In the genomic region with DNA sequence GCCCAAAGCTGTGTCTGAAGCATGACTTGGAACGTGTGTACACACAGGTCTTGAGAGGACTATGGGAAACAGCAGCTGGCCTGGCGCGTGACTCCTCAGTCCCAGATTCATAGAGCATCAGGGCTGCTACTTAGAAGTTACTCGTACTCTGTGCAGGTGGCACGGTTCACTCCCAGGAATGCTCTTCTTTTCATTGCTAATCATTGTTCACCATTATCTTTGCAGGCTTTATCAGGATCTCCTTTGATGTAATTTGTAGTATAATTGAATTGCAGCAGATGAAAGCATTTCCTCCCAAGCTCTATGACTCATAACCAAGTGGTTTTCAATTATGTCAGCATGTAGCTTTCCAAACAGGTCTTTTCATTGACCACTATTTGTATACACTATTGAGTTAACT, we compare ENCODE assay signal across 13 cellular contexts.
A peak's percentile ranks its signal among the peaks of the same experiment; 100 is the strongest.
DNase-seq lines count a peak whose midpoint lies in the region; ATAC-seq and TF ChIP-seq lines count a peak whose summit lies in the region.
"Had no signal": no experiment of that assay in that cellular context is flagged by ENCODE, and none has a peak within 500 bp of the region (broad histone marks: within the 10 kb centered on the region; RNA-seq: fewer than 3 reads in every experiment).

No MANE protein-coding gene starts in this region.

- DNase-seq in NOMO-1 treated with DMSO at 0.1 percent for 48 hours (lab: John Stamatoyannopoulos, UW; ENCODE audit: unreplicated experiment): peak; percentile 11
- DNase-seq in NOMO-1 treated with dmso at 0.1 percent for 144 hours (lab: John Stamatoyannopoulos, UW; ENCODE audit: unreplicated experiment): no peak
- peak; percentile 18 for DNase-seq in fibroblast of mammary gland (ENCODE audit: low read depth)
- DNase-seq in stromal cell of bone marrow (ENCODE audit: low read depth): peak; percentile 4
- no peak for DNase-seq in NCI-H2196 treated with DMSO at 0.1 percent for 48 hours (lab: John Stamatoyannopoulos, UW; ENCODE audit: unreplicated experiment)
- no peak for DNase-seq in HCEC 1CT
- DNase-seq: amniotic stem cell; effector CD8-positive, alpha-beta T cell; heart left ventricle; NCI-H2171 treated with DMSO at 0.1 percent for 48 hours had no signal

- no peak for TF ChIP-seq CTCF in fibroblast of mammary gland (conservative IDR thresholded peaks at IDR 0.05; ENCODE audit: control insufficient read depth, insufficient read depth, low read depth, low read length)

- ATAC-seq in GM21786 (IDR thresholded peaks at IDR 0.05; ENCODE audit: unreplicated experiment): no peak
- ATAC-seq: heart left ventricle, Right ventricle myocardium inferior had no signal

- no peak overlapping the region for H3K4me3 ChIP-seq in fibroblast of mammary gland (ENCODE audit: control insufficient read depth, low read depth, low read length)
- H3K4me3 ChIP-seq: heart left ventricle had no signal

TF ChIP-seq in PFSK-1, 5 proteins besides CTCF, POLR2A, EP300 and RAD21:
- TF ChIP-seq, protein P1, sequence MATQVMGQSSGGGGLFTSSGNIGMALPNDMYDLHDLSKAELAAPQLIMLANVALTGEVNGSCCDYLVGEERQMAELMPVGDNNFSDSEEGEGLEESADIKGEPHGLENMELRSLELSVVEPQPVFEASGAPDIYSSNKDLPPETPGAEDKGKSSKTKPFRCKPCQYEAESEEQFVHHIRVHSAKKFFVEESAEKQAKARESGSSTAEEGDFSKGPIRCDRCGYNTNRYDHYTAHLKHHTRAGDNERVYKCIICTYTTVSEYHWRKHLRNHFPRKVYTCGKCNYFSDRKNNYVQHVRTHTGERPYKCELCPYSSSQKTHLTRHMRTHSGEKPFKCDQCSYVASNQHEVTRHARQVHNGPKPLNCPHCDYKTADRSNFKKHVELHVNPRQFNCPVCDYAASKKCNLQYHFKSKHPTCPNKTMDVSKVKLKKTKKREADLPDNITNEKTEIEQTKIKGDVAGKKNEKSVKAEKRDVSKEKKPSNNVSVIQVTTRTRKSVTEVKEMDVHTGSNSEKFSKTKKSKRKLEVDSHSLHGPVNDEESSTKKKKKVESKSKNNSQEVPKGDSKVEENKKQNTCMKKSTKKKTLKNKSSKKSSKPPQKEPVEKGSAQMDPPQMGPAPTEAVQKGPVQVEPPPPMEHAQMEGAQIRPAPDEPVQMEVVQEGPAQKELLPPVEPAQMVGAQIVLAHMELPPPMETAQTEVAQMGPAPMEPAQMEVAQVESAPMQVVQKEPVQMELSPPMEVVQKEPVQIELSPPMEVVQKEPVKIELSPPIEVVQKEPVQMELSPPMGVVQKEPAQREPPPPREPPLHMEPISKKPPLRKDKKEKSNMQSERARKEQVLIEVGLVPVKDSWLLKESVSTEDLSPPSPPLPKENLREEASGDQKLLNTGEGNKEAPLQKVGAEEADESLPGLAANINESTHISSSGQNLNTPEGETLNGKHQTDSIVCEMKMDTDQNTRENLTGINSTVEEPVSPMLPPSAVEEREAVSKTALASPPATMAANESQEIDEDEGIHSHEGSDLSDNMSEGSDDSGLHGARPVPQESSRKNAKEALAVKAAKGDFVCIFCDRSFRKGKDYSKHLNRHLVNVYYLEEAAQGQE (IDR thresholded peaks at IDR 0.05; ENCODE audit: insufficient read depth in 1 of 2, low read depth in 2 of 2, low read length in 2 of 2): 0 out of 4 replicates have a peak, but pooled peaks of 1 of the 2 experiments have one; percentile 10
- TF ChIP-seq TAF1 (IDR thresholded peaks at IDR 0.05; ENCODE audit: borderline replicate concordance, insufficient read depth, low read length) (peak; percentile 40; the same call in 1 of the 2 replicates), FOXP2 (optimal IDR thresholded peaks at IDR 0.05; ENCODE audit: borderline replicate concordance, extremely low read depth, extremely low read length, insufficient read depth) (peak; percentile 74), SIN3A (IDR thresholded peaks at IDR 0.05; ENCODE audit: borderline replicate concordance, insufficient read depth, low read length) (0 out of 2 replicates have a peak, but pooled peaks have one; percentile 49), POLR2AphosphoS5 (IDR thresholded peaks at IDR 0.05; ENCODE audit: low read depth, low read length) (peak; percentile 66; the same call in 1 of the 2 replicates)

Comparison
In these comparisons a context has a peak if more than half of its experiments do, and no peak if none do; other contexts are left out.
1. DNase-seq: peak in NOMO-1 treated with DMSO at 0.1 percent for 48 hours (single experiment), fibroblast of mammary gland (single experiment) and stromal cell of bone marrow (single experiment); none in NOMO-1 treated with dmso at 0.1 percent for 144 hours (single experiment), NCI-H2196 treated with DMSO at 0.1 percent for 48 hours (single experiment) and HCEC 1CT (single experiment).